ENCODE assay signal across 25 cellular contexts in genomic region chr4:8115203-8115520, GRCh38. TPM values are rescaled to one million over a fixed set of nuclear protein-coding genes. Genes with fewer than 3 reads are reported as not detected.
DNase-seq lines count a peak whose midpoint lies in the region; ATAC-seq and TF ChIP-seq lines count a peak whose summit lies in the region.
"Had no signal": no experiment of that assay in that cellular context is flagged by ENCODE, and none has a peak within 500 bp of the region (broad histone marks: within the 10 kb centered on the region; RNA-seq: fewer than 3 reads in every experiment).

No MANE protein-coding gene starts in this region.

- peaks cover 3% of the 10 kb centered on the region for H3K9me3 Mint-ChIP-seq in neural crest cell
- H3K9me3 Mint-ChIP-seq in activated T-cell treated with anti-CD3 and anti-CD28 coated beads, Interleukin-2, amount 50 U/mL, for 72 hours: peaks cover 0 to 2% of the 10 kb centered on the region in 2 donors
- H3K9me3 Mint-ChIP-seq: CD4-positive, alpha-beta memory T cell had no signal

- no peak overlapping the region for H3K4me3 Mint-ChIP-seq in T-helper 17 cell
- no peak overlapping the region for H3K4me3 Mint-ChIP-seq in neural crest cell
- H3K4me3 Mint-ChIP-seq in activated T-cell treated with anti-CD3 and anti-CD28 coated beads, Interleukin-2, amount 50 U/mL, for 72 hours: no peak overlapping the region
- H3K4me3 Mint-ChIP-seq: CD4-positive, alpha-beta memory T cell had no signal

- H3K27ac Mint-ChIP-seq in T-helper 17 cell (peak overlapping the region; percentile 72), neural crest cell (ENCODE audit: unreplicated experiment) (peak overlapping the region; percentile 19)
- H3K27ac Mint-ChIP-seq in activated T-cell treated with anti-CD3 and anti-CD28 coated beads, Interleukin-2, amount 50 U/mL, for 72 hours: no peak overlapping the region

- peaks cover 1 to 14% (median 8%) of the 10 kb centered on the region in 3 donors for H3K36me3 ChIP-seq in skeletal muscle tissue (ENCODE audit: control insufficient read depth in 3 of 3, insufficient read depth in 3 of 3, low read length in 3 of 3)
- H3K36me3 ChIP-seq: BE2C had no signal

- intact Hi-C loops in Right ventricle myocardium superior (cut with DNase I): no loop called here
- intact Hi-C loops in left ventricle myocardium superior (cut with micrococcal nuclease): no loop called here

- H3K9me3 ChIP-seq in T-helper 17 cell (ENCODE audit: control insufficient read depth, low read length, poor library complexity, severe bottlenecking) (no peaks in the 10 kb centered on the region), skeletal muscle tissue (ENCODE audit: control insufficient read depth in 3 of 3, low read length in 3 of 3) (no peaks in the 10 kb centered on the region)
- H3K9me3 ChIP-seq: BE2C had no signal

- peaks cover 90 to 93% (median 91%) of the 10 kb centered on the region in 3 donors for H3K4me1 ChIP-seq in skeletal muscle tissue (ENCODE audit: control insufficient read depth in 3 of 3, insufficient read depth in 3 of 3, low read length in 3 of 3)

- H3K27me3 ChIP-seq in skeletal muscle tissue (ENCODE audit: control insufficient read depth in 3 of 3, insufficient read depth in 3 of 3, low read length in 3 of 3): no peaks in the 10 kb centered on the region
- H3K27me3 ChIP-seq: BE2C had no signal

- no peak for TF ChIP-seq CTCF in neural crest cell (conservative IDR thresholded peaks at IDR 0.05)

- no peak for ATAC-seq in Right ventricle myocardium superior (ENCODE audit: poor library complexity)
- no peak for ATAC-seq in left ventricle myocardium superior
- ATAC-seq in T-helper 17 cell: no peak
- no peak for ATAC-seq in GM18861 (IDR thresholded peaks at IDR 0.05; ENCODE audit: unreplicated experiment)
- ATAC-seq in activated T-cell treated with anti-CD3 and anti-CD28 coated beads, Interleukin-2, amount 50 U/mL, for 72 hours (replicated peaks in 1 of 2): no peak
- ATAC-seq: PC-3 had no signal

- H3K9ac ChIP-seq in skeletal muscle tissue (ENCODE audit: low read depth in 1 of 3, low read length in 3 of 3): peak overlapping the region; percentile 59 to 82 (median 72)

- H3K4me1 Mint-ChIP-seq in T-helper 17 cell: peaks cover 12% of the 10 kb centered on the region
- peaks cover 12% of the 10 kb centered on the region for H3K4me1 Mint-ChIP-seq in neural crest cell
- peaks cover 10% of the 10 kb centered on the region for H3K4me1 Mint-ChIP-seq in activated T-cell treated with anti-CD3 and anti-CD28 coated beads, Interleukin-2, amount 50 U/mL, for 72 hours (ENCODE audit: low read depth)

- H3K36me3 Mint-ChIP-seq in T-helper 17 cell (ENCODE audit: low read depth) (no peaks in the 10 kb centered on the region), neural crest cell (ENCODE audit: low read depth) (no peaks in the 10 kb centered on the region)
- H3K36me3 Mint-ChIP-seq in activated T-cell treated with anti-CD3 and anti-CD28 coated beads, Interleukin-2, amount 50 U/mL, for 72 hours (ENCODE audit: insufficient read depth in 2 of 2): no peaks in the 10 kb centered on the region

- H3K27ac ChIP-seq in skeletal muscle tissue (ENCODE audit: low read depth, low read length): peak overlapping the region; percentile 86

- peak overlapping the region in 2 of 3 donors; percentile 45 to 53 for H3K4me3 ChIP-seq in skeletal muscle tissue (ENCODE audit: low read length in 3 of 3)

- DNase-seq in Right ventricle myocardium superior (peak; percentile 12), left ventricle myocardium superior (no peak), T-helper 17 cell (no peak), neural crest cell (ENCODE audit: low read depth, low spot score) (no peak), GM19240 (ENCODE audit: insufficient read length, low spot score) (no peak)
- no peak for DNase-seq in activated T-cell treated with anti-CD3 and anti-CD28 coated beads, Interleukin-2, amount 50 U/mL, for 72 hours
- DNase-seq: 8988T; ACHN; BE2C; CD4-positive, alpha-beta memory T cell; COR-L47; DMS53; HCEC 1CT; KBM-7; NCI-H1105 treated with DMSO at 0.1 percent for 48 hours; NCI-H1694; NCI-H2029 treated with DMSO at 0.1 percent for 48 hours; NCI-H446 treated with DMSO at 0.1 percent for 48 hours; NCI-H526; NCI-H82; NK-92 treated with Interleukin-12 subunit alpha and Interleukin-12 subunit beta, amount 100 ng/mL, for 24 hours; PC-3; SHP77 had no signal

- H3K27me3 Mint-ChIP-seq in T-helper 17 cell (peaks cover 4% of the 10 kb centered on the region), neural crest cell (ENCODE audit: low read depth) (no peaks in the 10 kb centered on the region)
- H3K27me3 Mint-ChIP-seq in activated T-cell treated with anti-CD3 and anti-CD28 coated beads, Interleukin-2, amount 50 U/mL, for 72 hours (ENCODE audit: low read depth): peaks cover 4% of the 10 kb centered on the region

RNA-seq across cellular contexts. Expression of gene ABLIM2, which starts 43.5 kb away (rescaled TPM):
- total RNA-seq in Right ventricle myocardium superior (26.8 TPM), left ventricle myocardium superior (28.3 TPM), T-helper 17 cell (1 to 10 TPM; 4.1 to 4.3 TPM), neural crest cell (3.8 and 6.8 TPM in 2 replicates), skeletal muscle tissue (7.3 TPM)
- under 1 TPM; 0.34 to 0.60 TPM for total RNA-seq in activated T-cell treated with anti-CD3 and anti-CD28 coated beads, Interleukin-2, amount 50 U/mL, for 72 hours
